ENCODE assay signal across 1 cellular context in genomic region chrX:57102918-57103317, GRCh38. TPM values are rescaled to one million over a fixed set of nuclear protein-coding genes. Genes with fewer than 3 reads are reported as not detected.
"Had no signal": no experiment of that assay in that cellular context is flagged by ENCODE, and none has a peak within 500 bp of the region (broad histone marks: within the 10 kb centered on the region; RNA-seq: fewer than 3 reads in every experiment).

No MANE protein-coding gene starts in this region.

RNA-seq across cellular contexts. Expression of gene SPIN2A, which starts 34.3 kb away (rescaled TPM):
- polyA plus RNA-seq: IgD-negative memory B cell had no signal
